In genomic region chr15:37019479-37020433, GRCh38 we compare ENCODE assay signal across 9 cellular contexts.
DNase-seq lines count a peak whose midpoint lies in the region; FAIRE-seq and TF ChIP-seq lines count a peak whose summit lies in the region.
"Had no signal": no experiment of that assay in that cellular context is flagged by ENCODE, and none has a peak within 500 bp of the region (broad histone marks: within the 10 kb centered on the region; RNA-seq: fewer than 3 reads in every experiment).

No MANE protein-coding gene starts in this region.

- H3K27me3 ChIP-seq in uterus, result no peaks in the 10 kb centered on the region

- no peak overlapping the region for H3K9ac ChIP-seq in kidney (ENCODE audit: low read length in 2 of 2)

- H3K4me1 ChIP-seq in kidney (ENCODE audit: control insufficient read depth in 1 of 2, insufficient read depth in 1 of 2, low read depth in 1 of 2, low read length in 2 of 2), result peaks cover 0 to 5% of the 10 kb centered on the region in 2 donors
- peaks cover 7 to 10% of the 10 kb centered on the region in 2 donors for H3K4me1 ChIP-seq in uterus

- TF ChIP-seq CTCF in kidney (IDR thresholded peaks at IDR 0.05; ENCODE audit: borderline replicate concordance, extremely low read depth, insufficient read depth) (no peak), uterus (IDR thresholded peaks at IDR 0.05) (no peak)

- H3K36me3 ChIP-seq in kidney (ENCODE audit: control insufficient read depth in 1 of 2, insufficient read depth in 2 of 2, low read length in 2 of 2) (no peaks in the 10 kb centered on the region), uterus (no peaks in the 10 kb centered on the region)

- intact Hi-C loops in kidney (cut with DNase I), result no loop called here
- intact Hi-C loops in uterus (cut with DNase I; ENCODE audit: low total_unique reads), result no loop called here

- H3K27ac ChIP-seq in kidney (ENCODE audit: low read depth in 2 of 2, low read length in 2 of 2), result peak overlapping the region in 1 of 2 donors; percentile 20
- peak overlapping the region; percentile 71 to 77 for H3K27ac ChIP-seq in uterus

- no peak for FAIRE-seq in kidney (lab: Jason Lieb, UNC)

- DNase-seq in NCI-H748 (lab: John Stamatoyannopoulos, UW; ENCODE audit: unreplicated experiment) (peak; percentile 1), NCI-H748 treated with DMSO at 0.1 percent for 48 hours (lab: John Stamatoyannopoulos, UW) (no peak), astrocyte of the hippocampus (ENCODE audit: low read depth, low spot score) (peak; percentile 75), kidney (peak; percentile 68), uterus (no peak), NCI-H1436 treated with DMSO at 0.1 percent for 48 hours (lab: John Stamatoyannopoulos, UW) (no peak), globus pallidus (ENCODE audit: low spot score) (no peak)
- no peak for DNase-seq in activated CD4-positive, alpha-beta T cell treated with anti-CD3 and anti-CD28 coated beads for 1 hour
- DNase-seq: effector memory CD8-positive, alpha-beta T cell had no signal

- TF ChIP-seq POLR2A in uterus (IDR thresholded peaks at IDR 0.05), result no peak

- no peak overlapping the region for H3K4me3 ChIP-seq in kidney (ENCODE audit: low read length in 2 of 2)
- H3K4me3 ChIP-seq in uterus, result no peak overlapping the region

- H3K9me3 ChIP-seq in kidney (ENCODE audit: control insufficient read depth in 1 of 2, low read length in 2 of 2) (no peaks in the 10 kb centered on the region), uterus (no peaks in the 10 kb centered on the region)

Comparison
In these comparisons a context has a peak if more than half of its experiments do, and no peak if none do; other contexts are left out.
1. DNase-seq: peak in NCI-H748 (single experiment), astrocyte of the hippocampus (single experiment) and kidney (single experiment); none in NCI-H748 treated with DMSO at 0.1 percent for 48 hours (single experiment), uterus (0 of 2), NCI-H1436 treated with DMSO at 0.1 percent for 48 hours (single experiment), activated CD4-positive, alpha-beta T cell treated with anti-CD3 and anti-CD28 coated beads for 1 hour (single experiment) and globus pallidus (single experiment).